Comparison of ENCODE assay signal across 1 cellular context in genomic region chr1:185719021-185719420, GRCh38.
TF ChIP-seq lines count a peak whose summit lies in the region.

No MANE protein-coding gene starts in this region.

TF ChIP-seq in SK-N-SH, 30 proteins besides CTCF, POLR2A, EP300 and RAD21 (continued from another document):
- TF ChIP-seq YY1 (IDR thresholded peaks at IDR 0.05; ENCODE audit: low read depth) = no peak
TF ChIP-seq in SK-N-SH: peak in this region for 3.
